Comparison of ENCODE assay signal across 8 cellular contexts in genomic region chr22:40654522-40655167, GRCh38. TPM values are rescaled to one million over a fixed set of nuclear protein-coding genes. Genes with fewer than 3 reads are reported as not detected.
DNase-seq lines count a peak whose midpoint lies in the region; ATAC-seq, FAIRE-seq and TF ChIP-seq lines count a peak whose summit lies in the region.

No MANE protein-coding gene starts in this region.

- TF ChIP-seq POLR2A in breast epithelium (IDR thresholded peaks at IDR 0.05) (no peak), suprapubic skin (IDR thresholded peaks at IDR 0.05) (no peak)

- no peak for ATAC-seq in HG03196 (IDR thresholded peaks at IDR 0.05; ENCODE audit: unreplicated experiment)
- ATAC-seq in GM18498 (IDR thresholded peaks at IDR 0.05; ENCODE audit: unreplicated experiment) = no peak

- no peaks in the 10 kb centered on the region for H3K79me2 ChIP-seq in keratinocyte (ENCODE audit: control insufficient read depth, insufficient read depth, low read length)

- H3K9ac ChIP-seq in keratinocyte (ENCODE audit: control insufficient read depth, extremely low read depth, insufficient read depth, low read length) = peak overlapping the region; percentile 49

- H3K27ac ChIP-seq in breast epithelium (peak overlapping the region; percentile 80 to 99), keratinocyte (ENCODE audit: control insufficient read depth, insufficient read depth, low read length) (peak overlapping the region; percentile 69), suprapubic skin (peak overlapping the region; percentile 68)

- WGBS in suprapubic skin = 35% methylated on average over 10 of the region's 11 CpGs

- FAIRE-seq in keratinocyte (lab: Jason Lieb, UNC) = peak; percentile 88

- dilution Hi-C loops in keratinocyte (cut with MboI; ENCODE audit: extremely low pct_ligation_motif_present, low sequenced_read_pairs) = no loop called here

- H3K4me1 ChIP-seq in breast epithelium (peaks cover 2 to 13% of the 10 kb centered on the region in 2 donors), keratinocyte (ENCODE audit: control insufficient read depth, extremely low read depth, insufficient read depth, low read length) (peaks cover 36% of the 10 kb centered on the region), suprapubic skin (peaks cover 39% of the 10 kb centered on the region)

- H2AFZ ChIP-seq in keratinocyte (ENCODE audit: control insufficient read depth, low read length) = peak overlapping the region; percentile 76

- peak overlapping the region; percentile 30 for H3K4me2 ChIP-seq in keratinocyte (ENCODE audit: control insufficient read depth, extremely low read depth, insufficient read depth, low read depth, low read length)

- DNase-seq in AG09309 (ENCODE audit: low read depth) = peak; percentile 39
- peak; percentile 30 for DNase-seq in NCI-H1105 (lab: John Stamatoyannopoulos, UW)
- peak in 1 of 2 donors; percentile 37 for DNase-seq in breast epithelium (ENCODE audit: low spot score in 2 of 2)
- DNase-seq in keratinocyte (ENCODE audit: low read depth, low spot score) = no peak
- no peak for DNase-seq in suprapubic skin (ENCODE audit: low spot score in 2 of 2)
- no peak for DNase-seq in activated CD4-positive, CD25-positive, alpha-beta regulatory T cell treated with anti-CD3 and anti-CD28 coated beads, Interleukin-2, amount 50 U/mL, for 72 hours

- intact Hi-C loops in breast epithelium (cut with DNase I; ENCODE audit: low total_unique reads) = no loop called here

- no peaks in the 10 kb centered on the region for H4K20me1 ChIP-seq in keratinocyte (ENCODE audit: control insufficient read depth, extremely low read depth, insufficient read depth, low read length)

- H3K36me3 ChIP-seq in breast epithelium (no peaks in the 10 kb centered on the region), keratinocyte (ENCODE audit: control insufficient read depth in 2 of 2, extremely low read depth in 1 of 2, insufficient read depth in 2 of 2, low read length in 2 of 2) (no peaks in the 10 kb centered on the region), suprapubic skin (no peaks in the 10 kb centered on the region)

- H3K9me3 ChIP-seq in breast epithelium = no peaks in the 10 kb centered on the region
- H3K9me3 ChIP-seq in keratinocyte (ENCODE audit: control insufficient read depth, low read depth, low read length) = no peaks in the 10 kb centered on the region
- H3K9me3 ChIP-seq in suprapubic skin = no peaks in the 10 kb centered on the region

- no peaks in the 10 kb centered on the region for H3K27me3 ChIP-seq in breast epithelium
- no peaks in the 10 kb centered on the region for H3K27me3 ChIP-seq in keratinocyte (ENCODE audit: control insufficient read depth, extremely low read depth, insufficient read depth, low read length)
- no peaks in the 10 kb centered on the region for H3K27me3 ChIP-seq in suprapubic skin

- H3K4me3 ChIP-seq in AG09309 (ENCODE audit: control insufficient read depth, low read depth, low read length) (no peak overlapping the region), breast epithelium (peak overlapping the region in 1 of 3 donors; percentile 7), keratinocyte (ENCODE audit: control insufficient read depth in 2 of 3, extremely low read depth in 1 of 3, insufficient read depth in 2 of 3, low read depth in 1 of 3, low read length in 3 of 3) (no peak overlapping the region), suprapubic skin (no peak overlapping the region)

- no peaks in the 10 kb centered on the region for H3K9me1 ChIP-seq in keratinocyte (ENCODE audit: control insufficient read depth, extremely low read depth, insufficient read depth, low read length)

- TF ChIP-seq EP300 in suprapubic skin (IDR thresholded peaks at IDR 0.05) = no peak

- TF ChIP-seq CTCF in AG09309 (IDR thresholded peaks at IDR 0.05; ENCODE audit: control insufficient read depth, insufficient read depth, low read depth, low read length, missing control alignments) (peak; percentile 38), breast epithelium (IDR thresholded peaks at IDR 0.05) (no peak), keratinocyte (optimal IDR thresholded peaks at IDR 0.05 in 1 of 3, IDR thresholded peaks at IDR 0.05 in 1 of 3, conservative IDR thresholded peaks at IDR 0.05 in 1 of 3; ENCODE audit: extremely low read depth in 1 of 3, insufficient read depth in 2 of 3, low read length in 3 of 3) (peak; percentile 24 to 43 (median 30)), suprapubic skin (IDR thresholded peaks at IDR 0.05) (no peak)

RNA-seq across cellular contexts. Expression of gene MRTFA, which starts 18.1 kb away (rescaled TPM):
- total RNA-seq in breast epithelium (10 to 100 TPM; 47.0 to 69.2 (median 65.7) TPM), suprapubic skin (100 to 1,000 TPM in 1 of 4 donors, 10 to 100 TPM in 3; 81.6 to 109 (median 94.5) TPM)
- 5.6 to 14.3 TPM (median 6.5 TPM) in 3 replicates for polyA plus RNA-seq in keratinocyte
- polyA plus RNA-seq in keratinocyte (2011; ENCODE audit: low read depth) = 8.2 TPM
- polyA plus RNA-seq in keratinocyte (2011; cell fraction: cytosol; rRNA removed) = 4.9 and 10.8 TPM in 2 replicates
- 33.6 and 38.9 TPM in 2 replicates for polyA plus RNA-seq in keratinocyte (2011; cell fraction: nucleus; rRNA removed)
- 22.3 and 39.1 TPM in 2 replicates for polyA plus RNA-seq in keratinocyte (2012; ENCODE audit: low replicate concordance)
- polyA minus RNA-seq in keratinocyte = 28.4 to 116 TPM (median 38.1 TPM) in 3 replicates
- 52.6 TPM for polyA minus RNA-seq in keratinocyte (2011; cell fraction: cytosol; rRNA and poly(A)+ RNA removed)
- polyA minus RNA-seq in keratinocyte (2011; cell fraction: nucleus; rRNA and poly(A)+ RNA removed) = 49.2 and 94.8 TPM in 2 replicates

RNA-seq across cellular contexts. Expression of gene MCHR1, which starts 24.6 kb away (rescaled TPM):
- total RNA-seq in breast epithelium (not detected), suprapubic skin (1 to 10 TPM in 1 of 4 donors, under 1 TPM in 2, not detected in 1; 0.64 to 2.1 (median 0.81) TPM)
- polyA plus RNA-seq in keratinocyte = 0.12 to 0.24 TPM in 2 of 3 replicates, not detected in the other
- not detected for polyA plus RNA-seq in keratinocyte (2011; ENCODE audit: low read depth)
- 0.11 TPM in 1 of 2 replicates, not detected in the other for polyA plus RNA-seq in keratinocyte (2011; cell fraction: cytosol; rRNA removed)
- polyA plus RNA-seq in keratinocyte (2011; cell fraction: nucleus; rRNA removed) = 0.19 and 0.29 TPM in 2 replicates
- polyA plus RNA-seq in keratinocyte (2012; ENCODE audit: low replicate concordance) = not detected in 2 replicates
- polyA minus RNA-seq in keratinocyte = 1.8 TPM in 1 of 3 replicates, not detected in the others
- not detected for polyA minus RNA-seq in keratinocyte (2011; cell fraction: cytosol; rRNA and poly(A)+ RNA removed)
- not detected in 2 replicates for polyA minus RNA-seq in keratinocyte (2011; cell fraction: nucleus; rRNA and poly(A)+ RNA removed)

Comparison
In these comparisons a context has a peak if more than half of its experiments do, and no peak if none do; other contexts are left out.
1. DNase-seq: peak in AG09309 (single experiment) and NCI-H1105 (single experiment); none in keratinocyte (single experiment), suprapubic skin (0 of 2) and activated CD4-positive, CD25-positive, alpha-beta regulatory T cell treated with anti-CD3 and anti-CD28 coated beads, Interleukin-2, amount 50 U/mL, for 72 hours (single experiment).
2. CTCF ChIP-seq: peak in AG09309 (single experiment) and keratinocyte (3 of 3); none in breast epithelium (0 of 3) and suprapubic skin (0 of 2).
3. Peak in every context shown above with its lines, with median percentiles within 50 percentile points of each other: H3K27ac ChIP-seq.